ENCODE assay signal across 15 cellular contexts in genomic region chr22:32951081-32951806, GRCh38.
DNase-seq lines count a peak whose midpoint lies in the region; ATAC-seq and TF ChIP-seq lines count a peak whose summit lies in the region.
"Had no signal": no experiment of that assay in that cellular context is flagged by ENCODE, and none has a peak within 500 bp of the region (broad histone marks: within the 10 kb centered on the region; RNA-seq: fewer than 3 reads in every experiment).

No MANE protein-coding gene starts in this region.

- TF ChIP-seq CTCF in adrenal gland (IDR thresholded peaks at IDR 0.05) (peak in 3 of 6 experiments; percentile 21 to 22 (median 21)), left lung (IDR thresholded peaks at IDR 0.05) (no peak), GM13977 (IDR thresholded peaks at IDR 0.05; ENCODE audit: extremely low read depth, insufficient read depth, missing control alignments) (no peak)

- no peak for TF ChIP-seq POLR2A in adrenal gland (IDR thresholded peaks at IDR 0.05)

- DNase-seq in stimulated activated CD4-positive, alpha-beta T cell treated with anti-CD3 and anti-CD28 coated beads, Interleukin-15, amount 100 ng/mL, for 24 hours: peak; percentile 4
- no peak for DNase-seq in stimulated activated CD4-positive, alpha-beta T cell treated with anti-CD3 and anti-CD28 coated beads, Interleukin-4, amount 100 ng/mL, for 24 hours
- DNase-seq in adrenal gland (peak; percentile 29 to 63 (median 50)), left lung (no peak), hippocampal formation (lab: John Stamatoyannopoulos, UW) (no peak), GM13977 (ENCODE audit: low spot score) (no peak), mucosa of gallbladder (ENCODE audit: low spot score) (no peak), NCI-H1048 (lab: John Stamatoyannopoulos, UW) (no peak)
- DNase-seq: activated B cell treated with CpG ODN at 0.5 μM for 24 hours; activated T-cell treated with anti-CD3 and anti-CD28 coated beads, Interleukin-2, amount 50 U/mL, for 48 hours; HCEC 1CT; NCI-H774 had no signal

- peaks cover 12 to 30% of the 10 kb centered on the region in 2 donors for H3K4me1 ChIP-seq in adrenal gland (replicated peaks in 1 of 2)
- peaks cover 5 to 20% of the 10 kb centered on the region in 2 donors for H3K4me1 ChIP-seq in left lung
- H3K4me1 ChIP-seq: pancreas had no signal

- ATAC-seq in left lung: peak; percentile 24
- ATAC-seq: stimulated activated memory B cell treated with anti-CD40 and anti-IgM and Interleukin-4, amounts not matched to agents 10 μg/mL and 1 μg/mL and 100 μg/mL, for 72 hours had no signal

- H3K36me3 ChIP-seq in adrenal gland (replicated peaks in 1 of 2) (no peaks in the 10 kb centered on the region), left lung (no peaks in the 10 kb centered on the region)
- H3K36me3 ChIP-seq: ascending aorta, pancreas had no signal

- intact Hi-C loops in adrenal gland (cut with DNase I): no loop called here
- intact Hi-C loops in left lung (cut with DNase I): no loop called here

- WGBS in adrenal gland, 4 donors: 74 to 80% (median 76%) methylated on average over 6 to 7 of the region's 7 CpGs

- H3K27me3 ChIP-seq in adrenal gland (no peaks in the 10 kb centered on the region), left lung (no peaks in the 10 kb centered on the region)
- H3K27me3 ChIP-seq: ascending aorta, pancreas had no signal

- no peak overlapping the region for H3K4me3 ChIP-seq in adrenal gland
- H3K4me3 ChIP-seq in left lung: no peak overlapping the region
- H3K4me3 ChIP-seq: ascending aorta, pancreas had no signal

- peak overlapping the region in 3 of 5 donors; percentile 9 to 79 (median 54) for H3K27ac ChIP-seq in adrenal gland
- peak overlapping the region in 1 of 2 donors; percentile 57 for H3K27ac ChIP-seq in left lung
- H3K27ac ChIP-seq: ascending aorta, pancreas had no signal

- in situ Hi-C loops in GM13977 (cut with MboI; ENCODE audit: low pct_unique_long_range_greater_than_20kb, low sequenced_read_pairs, unreplicated experiment): no loop called here

- H3K9me3 ChIP-seq in adrenal gland (replicated peaks in 1 of 3) (no peaks in the 10 kb centered on the region), left lung (no peaks in the 10 kb centered on the region)
- H3K9me3 ChIP-seq: ascending aorta, pancreas had no signal

Comparison
In these comparisons a context has a peak if more than half of its experiments do, and no peak if none do; other contexts are left out.
1. DNase-seq: peak in stimulated activated CD4-positive, alpha-beta T cell treated with anti-CD3 and anti-CD28 coated beads, Interleukin-15, amount 100 ng/mL, for 24 hours (single experiment) and adrenal gland (7 of 7); none in stimulated activated CD4-positive, alpha-beta T cell treated with anti-CD3 and anti-CD28 coated beads, Interleukin-4, amount 100 ng/mL, for 24 hours (single experiment), left lung (0 of 2), hippocampal formation (0 of 2), GM13977 (single experiment), mucosa of gallbladder (single experiment) and NCI-H1048 (single experiment).